In the genomic region with DNA sequence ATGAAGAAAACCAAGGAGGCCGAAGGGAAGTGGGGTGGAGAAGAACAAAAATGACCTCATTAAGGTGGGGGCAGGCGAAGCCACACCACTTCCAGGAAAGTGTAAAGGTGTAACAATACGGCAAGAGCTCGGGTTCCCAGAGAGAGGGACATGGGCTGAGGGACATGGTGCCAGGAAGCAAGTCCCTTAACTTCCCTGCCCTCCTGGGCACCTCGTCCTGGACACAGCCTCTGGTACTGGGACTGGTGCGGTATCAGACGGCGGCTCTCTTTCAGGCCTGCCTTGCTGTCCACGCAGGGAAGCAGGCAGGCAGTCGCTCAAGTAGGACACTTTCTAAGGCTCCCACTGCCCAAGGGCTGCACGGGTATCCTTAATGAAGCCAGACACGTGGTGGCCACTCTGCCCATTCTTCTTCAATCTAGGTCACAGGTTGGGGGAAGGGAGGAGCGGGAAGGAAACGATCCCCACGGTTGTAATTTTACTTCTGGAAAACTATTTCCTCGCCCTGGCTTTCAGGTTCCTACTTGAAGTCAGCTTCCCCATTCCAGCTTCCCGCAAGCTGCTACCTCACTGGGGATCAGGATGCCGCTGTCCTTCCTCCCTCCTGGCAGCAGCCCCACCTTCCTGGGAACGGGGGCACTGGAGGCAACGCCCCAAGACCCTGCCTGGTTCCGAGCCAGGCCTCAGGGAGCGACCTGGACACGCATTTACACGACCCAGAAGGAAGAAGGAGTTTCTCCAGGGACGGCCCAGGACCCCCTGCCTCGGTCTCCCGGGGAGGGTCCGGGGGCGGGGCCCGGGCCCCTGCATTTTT, we compare ENCODE assay signal across 8 cellular contexts. TPM values are rescaled to one million over a fixed set of nuclear protein-coding genes. Genes with fewer than 3 reads are reported as not detected.
DNase-seq lines count a peak whose midpoint lies in the region; TF ChIP-seq lines count a peak whose summit lies in the region.

No MANE protein-coding gene starts in this region.

- TF ChIP-seq CTCF in HEK293 (tag by site-specific recombination; IDR thresholded peaks at IDR 0.05) (no peak), adrenal gland (IDR thresholded peaks at IDR 0.05) (no peak)

- intact Hi-C loops in adrenal gland (cut with DNase I), result loop anchor here in 1 of 2 donors (5.0 kb wide), 1 partner anchor 82 kb away; no protein-coding TSS in a partner anchor

- H3K4me3 ChIP-seq in HEK293 (ENCODE audit: low read depth, low read length) (peak overlapping the region; percentile 79), adrenal gland (peak overlapping the region; percentile 86 to 97 (median 96)), thymus (ENCODE audit: low read length) (peak overlapping the region; percentile 99)

- H3K36me3 ChIP-seq in HEK293 (ENCODE audit: control insufficient read depth in 2 of 2, insufficient read depth in 1 of 2, low read length in 2 of 2) (peaks cover 0 to 30% of the 10 kb centered on the region in 2 experiments; a peak in 2 of 3 replicates), adrenal gland (replicated peaks in 1 of 2) (no peaks in the 10 kb centered on the region), thymus (ENCODE audit: control insufficient read depth, insufficient read depth) (peaks cover 10% of the 10 kb centered on the region)

- no peaks in the 10 kb centered on the region for H3K9me3 ChIP-seq in HEK293 (ENCODE audit: control insufficient read depth, insufficient read depth, low read depth, low read length)
- H3K9me3 ChIP-seq in adrenal gland (replicated peaks in 1 of 3), result no peaks in the 10 kb centered on the region
- H3K9me3 ChIP-seq in thymus (ENCODE audit: control insufficient read depth), result no peaks in the 10 kb centered on the region

- WGBS in adrenal gland, 4 donors, result 9 to 14% (median 11%) methylated on average over 14 to 30 of the region's 30 CpGs
- WGBS in thymus, result 34% methylated on average over 30 of the region's 30 CpGs

- CTCF ChIA-PET in HEK293 (lab: Yijun Ruan, JAX), result interaction anchor here (1.0 to 2.3 kb wide), 5 partner anchors 11 to 220 kb away, joined by 3 to 8 read pairs (median 3); no protein-coding TSS in a partner anchor

- DNase-seq in AG08396 (ENCODE audit: low spot score), result peak; percentile 33
- peak in 5 of 7 donors; percentile 50 to 79 (median 73) for DNase-seq in adrenal gland
- peak; percentile 25 for DNase-seq in left kidney (ENCODE audit: low read depth, low spot score)
- no peak for DNase-seq in NCI-H2081 treated with DMSO at 0.1 percent for 48 hours (lab: John Stamatoyannopoulos, UW)
- no peak for DNase-seq in HPDE6-E6E7 (ENCODE audit: extremely low spot score)
- no peak for DNase-seq in NCI-H1417 treated with DMSO at 0.1 percent for 48 hours (lab: John Stamatoyannopoulos, UW)

- TF ChIP-seq POLR2A in adrenal gland (IDR thresholded peaks at IDR 0.05), result peak in 1 of 2 donors; percentile 26

- peaks cover 6% of the 10 kb centered on the region for H3K4me1 ChIP-seq in HEK293 (ENCODE audit: control insufficient read depth, insufficient read depth, low read length)
- peaks cover 17 to 43% of the 10 kb centered on the region in 2 donors for H3K4me1 ChIP-seq in adrenal gland (replicated peaks in 1 of 2)
- peaks cover 18% of the 10 kb centered on the region for H3K4me1 ChIP-seq in thymus (ENCODE audit: control insufficient read depth, insufficient read depth, low read length)

- POLR2A ChIA-PET in HEK293 (lab: Yijun Ruan, JAX), result no interaction called here

- H3K27ac ChIP-seq in HEK293 (ENCODE audit: extremely low read depth, low read depth, low read length), result peak overlapping the region; percentile 91
- H3K27ac ChIP-seq in adrenal gland, result peak overlapping the region; percentile 53 to 97 (median 83)
- H3K27ac ChIP-seq in thymus (ENCODE audit: low read depth), result peak overlapping the region; percentile 38

- no peaks in the 10 kb centered on the region for H3K27me3 ChIP-seq in adrenal gland
- H3K27me3 ChIP-seq in thymus (ENCODE audit: control insufficient read depth, insufficient read depth), result no peaks in the 10 kb centered on the region

TF ChIP-seq in HEK293, 187 proteins besides CTCF, POLR2A, EP300 and RAD21 (continues in another document):
- TF ChIP-seq ZBTB48 (tag by site-specific recombination; IDR thresholded peaks at IDR 0.05) (0 out of 2 replicates have a peak, but pooled peaks have one; percentile 27), ZBTB7A (tag by site-specific recombination; IDR thresholded peaks at IDR 0.05; ENCODE audit: low read depth) (no peak), PRDM1 (tag by site-specific recombination; IDR thresholded peaks at IDR 0.05) (peak; percentile 9; the same call in 1 of the 2 replicates), PATZ1 (tag by site-specific recombination; IDR thresholded peaks at IDR 0.05) (peak; percentile 32; the same call in 1 of the 2 replicates), ZNF391 (tag by site-specific recombination; IDR thresholded peaks at IDR 0.05; ENCODE audit: borderline replicate concordance, low read depth) (no peak), ZBTB6 (tag by site-specific recombination; IDR thresholded peaks at IDR 0.05) (no peak), ZBTB20 (tag by site-specific recombination; IDR thresholded peaks at IDR 0.05) (peak; percentile 86), ZNF366 (tag by site-specific recombination; conservative IDR thresholded peaks at IDR 0.05) (no peak), ZEB2 (tag by site-specific recombination; IDR thresholded peaks at IDR 0.05) (no peak), GLIS2 (tag by site-specific recombination; IDR thresholded peaks at IDR 0.05) (peak; percentile 57), GLIS1 (tag by site-specific recombination; IDR thresholded peaks at IDR 0.05) (peak; percentile 71), ZNF514 (tag by site-specific recombination; IDR thresholded peaks at IDR 0.05) (no peak), MEIS1 (CRISPR knock-in tag; IDR thresholded peaks at IDR 0.05; ENCODE audit: borderline replicate concordance) (no peak), ZNF488 (tag by site-specific recombination; IDR thresholded peaks at IDR 0.05) (no peak), SP2 (tag by site-specific recombination; IDR thresholded peaks at IDR 0.05) (peak; percentile 27)
- TF ChIP-seq, protein P1, sequence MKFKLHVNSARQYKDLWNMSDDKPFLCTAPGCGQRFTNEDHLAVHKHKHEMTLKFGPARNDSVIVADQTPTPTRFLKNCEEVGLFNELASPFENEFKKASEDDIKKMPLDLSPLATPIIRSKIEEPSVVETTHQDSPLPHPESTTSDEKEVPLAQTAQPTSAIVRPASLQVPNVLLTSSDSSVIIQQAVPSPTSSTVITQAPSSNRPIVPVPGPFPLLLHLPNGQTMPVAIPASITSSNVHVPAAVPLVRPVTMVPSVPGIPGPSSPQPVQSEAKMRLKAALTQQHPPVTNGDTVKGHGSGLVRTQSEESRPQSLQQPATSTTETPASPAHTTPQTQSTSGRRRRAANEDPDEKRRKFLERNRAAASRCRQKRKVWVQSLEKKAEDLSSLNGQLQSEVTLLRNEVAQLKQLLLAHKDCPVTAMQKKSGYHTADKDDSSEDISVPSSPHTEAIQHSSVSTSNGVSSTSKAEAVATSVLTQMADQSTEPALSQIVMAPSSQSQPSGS (tag by site-specific recombination; IDR thresholded peaks at IDR 0.05; ENCODE audit: low read depth), result peak; percentile 63; the same call in 1 of the 2 replicates

RNA-seq across cellular contexts. Expression of gene AP3D1, which starts 1.2 kb away (rescaled TPM):
- total RNA-seq in adrenal gland, result 100 to 1,000 TPM; 105 to 193 (median 122) TPM
- 100 to 1,000 TPM in 2 of 3 donors, 10 to 100 TPM in 1; 88.7 to 133 (median 120) TPM for polyA plus RNA-seq in adrenal gland
- 80.1 TPM for polyA plus RNA-seq in thymus

RNA-seq across cellular contexts. Expression of gene DOT1L, which starts 13.5 kb away (rescaled TPM):
- 10 to 100 TPM in 7 of 8 donors, 1 to 10 TPM in 1; 5.8 to 98.9 (median 20.8) TPM for total RNA-seq in adrenal gland
- polyA plus RNA-seq in adrenal gland (10 to 100 TPM in 2 of 3 donors, 1 to 10 TPM in 1; 6.8 to 39.2 (median 13.6) TPM), thymus (9.9 TPM)

RNA-seq across cellular contexts. Expression of gene IZUMO4, which starts 53.5 kb away (rescaled TPM):
- total RNA-seq in adrenal gland, result 1 to 10 TPM in 6 of 8 donors, under 1 TPM in 2; 0.69 to 8.7 (median 2.1) TPM
- polyA plus RNA-seq in adrenal gland (10 to 100 TPM in 2 of 3 donors, 1 to 10 TPM in 1; 2.6 to 24.6 (median 17.4) TPM), thymus (37.8 TPM)

RNA-seq across cellular contexts. Expression of gene MOB3A, which starts 54.1 kb away (rescaled TPM):
- total RNA-seq in adrenal gland, result 10 to 100 TPM; 25.5 to 54.0 (median 45.2) TPM
- polyA plus RNA-seq in adrenal gland, result 10 to 100 TPM; 13.6 to 22.4 (median 16.0) TPM
- 29.7 TPM for polyA plus RNA-seq in thymus

Comparison
In these comparisons a context has a peak if more than half of its experiments do, and no peak if none do; other contexts are left out.
1. DNase-seq: peak in AG08396 (single experiment), adrenal gland (5 of 7) and left kidney (single experiment); none in NCI-H2081 treated with DMSO at 0.1 percent for 48 hours (single experiment), HPDE6-E6E7 (single experiment) and NCI-H1417 treated with DMSO at 0.1 percent for 48 hours (single experiment).
2. H3K27ac ChIP-seq: peak in every context shown above with its lines; median percentile 91 in HEK293; 83 in adrenal gland; 38 in thymus.
3. Peak in every context shown above with its lines, with median percentiles within 50 percentile points of each other: H3K4me3 ChIP-seq.